In genomic region chr3:81758275-81758674, GRCh38 we compare ENCODE assay signal across 2 cellular contexts.
A peak's percentile ranks its signal among the peaks of the same experiment; 100 is the strongest.
TF ChIP-seq lines count a peak whose summit lies in the region.

No MANE protein-coding gene starts in this region.

TF ChIP-seq in GM12878, 131 proteins besides CTCF, POLR2A, EP300 and RAD21 (continued from another document):
- TF ChIP-seq, protein P1, sequence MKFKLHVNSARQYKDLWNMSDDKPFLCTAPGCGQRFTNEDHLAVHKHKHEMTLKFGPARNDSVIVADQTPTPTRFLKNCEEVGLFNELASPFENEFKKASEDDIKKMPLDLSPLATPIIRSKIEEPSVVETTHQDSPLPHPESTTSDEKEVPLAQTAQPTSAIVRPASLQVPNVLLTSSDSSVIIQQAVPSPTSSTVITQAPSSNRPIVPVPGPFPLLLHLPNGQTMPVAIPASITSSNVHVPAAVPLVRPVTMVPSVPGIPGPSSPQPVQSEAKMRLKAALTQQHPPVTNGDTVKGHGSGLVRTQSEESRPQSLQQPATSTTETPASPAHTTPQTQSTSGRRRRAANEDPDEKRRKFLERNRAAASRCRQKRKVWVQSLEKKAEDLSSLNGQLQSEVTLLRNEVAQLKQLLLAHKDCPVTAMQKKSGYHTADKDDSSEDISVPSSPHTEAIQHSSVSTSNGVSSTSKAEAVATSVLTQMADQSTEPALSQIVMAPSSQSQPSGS (IDR thresholded peaks at IDR 0.05; ENCODE audit: low read length), result peak; percentile 11

TF ChIP-seq in liver, 16 proteins besides CTCF, POLR2A, EP300 and RAD21:
- TF ChIP-seq, protein P2, sequence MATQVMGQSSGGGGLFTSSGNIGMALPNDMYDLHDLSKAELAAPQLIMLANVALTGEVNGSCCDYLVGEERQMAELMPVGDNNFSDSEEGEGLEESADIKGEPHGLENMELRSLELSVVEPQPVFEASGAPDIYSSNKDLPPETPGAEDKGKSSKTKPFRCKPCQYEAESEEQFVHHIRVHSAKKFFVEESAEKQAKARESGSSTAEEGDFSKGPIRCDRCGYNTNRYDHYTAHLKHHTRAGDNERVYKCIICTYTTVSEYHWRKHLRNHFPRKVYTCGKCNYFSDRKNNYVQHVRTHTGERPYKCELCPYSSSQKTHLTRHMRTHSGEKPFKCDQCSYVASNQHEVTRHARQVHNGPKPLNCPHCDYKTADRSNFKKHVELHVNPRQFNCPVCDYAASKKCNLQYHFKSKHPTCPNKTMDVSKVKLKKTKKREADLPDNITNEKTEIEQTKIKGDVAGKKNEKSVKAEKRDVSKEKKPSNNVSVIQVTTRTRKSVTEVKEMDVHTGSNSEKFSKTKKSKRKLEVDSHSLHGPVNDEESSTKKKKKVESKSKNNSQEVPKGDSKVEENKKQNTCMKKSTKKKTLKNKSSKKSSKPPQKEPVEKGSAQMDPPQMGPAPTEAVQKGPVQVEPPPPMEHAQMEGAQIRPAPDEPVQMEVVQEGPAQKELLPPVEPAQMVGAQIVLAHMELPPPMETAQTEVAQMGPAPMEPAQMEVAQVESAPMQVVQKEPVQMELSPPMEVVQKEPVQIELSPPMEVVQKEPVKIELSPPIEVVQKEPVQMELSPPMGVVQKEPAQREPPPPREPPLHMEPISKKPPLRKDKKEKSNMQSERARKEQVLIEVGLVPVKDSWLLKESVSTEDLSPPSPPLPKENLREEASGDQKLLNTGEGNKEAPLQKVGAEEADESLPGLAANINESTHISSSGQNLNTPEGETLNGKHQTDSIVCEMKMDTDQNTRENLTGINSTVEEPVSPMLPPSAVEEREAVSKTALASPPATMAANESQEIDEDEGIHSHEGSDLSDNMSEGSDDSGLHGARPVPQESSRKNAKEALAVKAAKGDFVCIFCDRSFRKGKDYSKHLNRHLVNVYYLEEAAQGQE (IDR thresholded peaks at IDR 0.05), result no peak
- TF ChIP-seq JUND (IDR thresholded peaks at IDR 0.05) (peak; percentile 24 to 44), RXRA (IDR thresholded peaks at IDR 0.05) (peak; percentile 28 to 64), EGR1 (IDR thresholded peaks at IDR 0.05; ENCODE audit: low read depth in 2 of 2) (no peak), FOXA1 (IDR thresholded peaks at IDR 0.05) (no peak), TAF1 (conservative IDR thresholded peaks at IDR 0.05) (no peak), HNF4A (conservative IDR thresholded peaks at IDR 0.05) (peak; percentile 52 to 61), MAX (IDR thresholded peaks at IDR 0.05) (peak; percentile 54), NR2F2 (IDR thresholded peaks at IDR 0.05) (no peak), ZBTB33 (IDR thresholded peaks at IDR 0.05) (peak; percentile 20), YY1 (IDR thresholded peaks at IDR 0.05) (peak; percentile 49), HNF4G (IDR thresholded peaks at IDR 0.05) (no peak)
